ENCODE assay signal across 20 cellular contexts in the genomic region with DNA sequence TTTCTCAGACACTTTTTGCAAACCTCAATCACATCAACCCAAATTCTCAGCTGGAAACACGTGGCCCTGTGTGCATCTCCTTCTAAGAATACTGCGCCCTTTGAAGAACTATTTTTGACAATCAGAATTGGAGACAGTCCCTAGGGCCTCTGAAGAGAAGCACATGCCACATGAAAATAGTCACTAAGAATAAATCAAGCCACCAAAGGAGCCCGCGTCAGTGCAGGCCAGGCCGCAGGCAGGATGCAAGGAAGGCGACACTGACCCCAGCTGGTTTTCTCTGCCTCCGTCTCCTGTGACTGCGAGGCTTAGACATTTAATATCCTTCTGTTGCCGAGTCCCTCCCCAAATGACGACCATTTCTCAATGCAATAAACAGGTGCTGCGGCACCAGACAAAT.
A peak's percentile ranks its signal among the peaks of the same experiment; 100 is the strongest.
DNase-seq lines count a peak whose midpoint lies in the region; ATAC-seq and TF ChIP-seq lines count a peak whose summit lies in the region.
"Had no signal": no experiment of that assay in that cellular context is flagged by ENCODE, and none has a peak within 500 bp of the region (broad histone marks: within the 10 kb centered on the region; RNA-seq: fewer than 3 reads in every experiment).

No MANE protein-coding gene starts in this region.

- H4K8ac ChIP-seq in neuronal stem cell (ENCODE audit: low read depth, low read length) = no peak overlapping the region

- H3K4me3 Mint-ChIP-seq in activated naive CD8-positive, alpha-beta T cell treated with anti-CD3 and anti-CD28 coated beads, Interleukin-2, amount 50 U/mL, for 24 hours = no peak overlapping the region
- H3K4me3 Mint-ChIP-seq: B cell had no signal

- peak overlapping the region; percentile 64 to 91 (median 74) for H3K4me2 ChIP-seq in BLaER1 treated with 17β-estradiol and CSF1 and Interleukin-3, amounts not matched to agents 10 nM and 100 nM
- H3K4me2 ChIP-seq in neuronal stem cell (ENCODE audit: insufficient read depth, low read length, poor library complexity, severe bottlenecking) = no peak overlapping the region

- H2BK15ac ChIP-seq in neuronal stem cell (ENCODE audit: low read length) = no peak overlapping the region

- no peak overlapping the region for H2BK120ac ChIP-seq in neuronal stem cell (ENCODE audit: low read depth, low read length)

- TF ChIP-seq POLR2A in esophagus muscularis mucosa (IDR thresholded peaks at IDR 0.05; ENCODE audit: low read depth) = no peak

- no peaks in the 10 kb centered on the region for H3K9me3 ChIP-seq in BLaER1 treated with 17β-estradiol and CSF1 and Interleukin-3, amounts not matched to agents 10 nM and 100 nM (replicated peaks in 1 of 11)
- H3K9me3 ChIP-seq in esophagus muscularis mucosa = no peaks in the 10 kb centered on the region
- peaks cover 0 to 4% of the 10 kb centered on the region in 2 donors for H3K9me3 ChIP-seq in neuronal stem cell (replicated peaks in 1 of 2; ENCODE audit: control insufficient read depth in 2 of 2, insufficient read depth in 1 of 2, low read depth in 1 of 2, low read length in 2 of 2)

- H3K23ac ChIP-seq in neuronal stem cell (ENCODE audit: low read depth, low read length, poor library complexity) = no peak overlapping the region

- no peak for TF ChIP-seq EP300 in esophagus muscularis mucosa (IDR thresholded peaks at IDR 0.05)

- no peak for TF ChIP-seq CTCF in esophagus muscularis mucosa (IDR thresholded peaks at IDR 0.05)

- peak overlapping the region in 1 of 11 experiments; percentile 39; a peak in 2 of 22 replicates for H3K27ac ChIP-seq in BLaER1 treated with 17β-estradiol and CSF1 and Interleukin-3, amounts not matched to agents 10 nM and 100 nM
- H3K27ac ChIP-seq in esophagus muscularis mucosa (replicated peaks in 1 of 4) = no peak overlapping the region
- no peak overlapping the region for H3K27ac ChIP-seq in neuronal stem cell (replicated peaks; ENCODE audit: low read length)
- H3K27ac ChIP-seq: SK-N-MC had no signal

- intact Hi-C loops in esophagus muscularis mucosa (cut with DNase I) = no loop called here

- H4K91ac ChIP-seq in neuronal stem cell (ENCODE audit: low read depth, low read length, poor library complexity) = no peak overlapping the region

- no peak overlapping the region for H2BK12ac ChIP-seq in neuronal stem cell (ENCODE audit: low read length)

- peaks cover 0 to 10% (median 0%) of the 10 kb centered on the region in 11 experiments; a peak in 3 of 22 replicates for H4K20me1 ChIP-seq in BLaER1 treated with 17β-estradiol and CSF1 and Interleukin-3, amounts not matched to agents 10 nM and 100 nM

- no peak overlapping the region for H2BK5ac ChIP-seq in neuronal stem cell (ENCODE audit: low read length)

- no peaks in the 10 kb centered on the region for H3K36me3 Mint-ChIP-seq in activated naive CD8-positive, alpha-beta T cell treated with anti-CD3 and anti-CD28 coated beads, Interleukin-2, amount 50 U/mL, for 24 hours (ENCODE audit: low read depth)

- H3K27me3 ChIP-seq in BLaER1 treated with 17β-estradiol and CSF1 and Interleukin-3, amounts not matched to agents 10 nM and 100 nM = peaks cover 7 to 31% (median 22%) of the 10 kb centered on the region in 11 experiments; a peak in 19 of 22 replicates
- no peaks in the 10 kb centered on the region for H3K27me3 ChIP-seq in esophagus muscularis mucosa
- no peaks in the 10 kb centered on the region for H3K27me3 ChIP-seq in neuronal stem cell (ENCODE audit: control insufficient read depth in 3 of 3, insufficient read depth in 3 of 3, low read depth in 1 of 3, low read length in 3 of 3)

- no peaks in the 10 kb centered on the region for H3K4me1 Mint-ChIP-seq in activated naive CD8-positive, alpha-beta T cell treated with anti-CD3 and anti-CD28 coated beads, Interleukin-2, amount 50 U/mL, for 24 hours
- H3K4me1 Mint-ChIP-seq: B cell had no signal

- no peaks in the 10 kb centered on the region for H3K79me1 ChIP-seq in neuronal stem cell (ENCODE audit: low read depth, low read length)

- 73% methylated on average over 11 of the region's 11 CpGs for WGBS in esophagus muscularis mucosa
- no CpG with 5 or more reads among the region's 11 CpGs for WGBS in neuronal stem cell (ENCODE audit: extremely low coverage in 2 of 2, insufficient read length in 2 of 2, insufficient replicate concordance in 1 of 2), 2 donors

- peak overlapping the region in 4 of 11 experiments; percentile 5 to 42 (median 22); a peak in 3 of 22 replicates for H3K9ac ChIP-seq in BLaER1 treated with 17β-estradiol and CSF1 and Interleukin-3, amounts not matched to agents 10 nM and 100 nM
- H3K9ac ChIP-seq in neuronal stem cell (ENCODE audit: low read depth, low read length, poor library complexity) = no peak overlapping the region

- peaks cover 14 to 47% (median 34%) of the 10 kb centered on the region in 10 experiments; a peak in 19 of 20 replicates for H3K4me1 ChIP-seq in BLaER1 treated with 17β-estradiol and CSF1 and Interleukin-3, amounts not matched to agents 10 nM and 100 nM
- no peaks in the 10 kb centered on the region for H3K4me1 ChIP-seq in esophagus muscularis mucosa
- no peaks in the 10 kb centered on the region for H3K4me1 ChIP-seq in neuronal stem cell (ENCODE audit: control insufficient read depth in 2 of 2, insufficient read depth in 1 of 2, low read depth in 1 of 2, low read length in 2 of 2)

- ATAC-seq in HG02588 (IDR thresholded peaks at IDR 0.05; ENCODE audit: unreplicated experiment) = no peak
- ATAC-seq in activated naive CD8-positive, alpha-beta T cell treated with anti-CD3 and anti-CD28 coated beads, Interleukin-2, amount 50 U/mL, for 24 hours = no peak
- ATAC-seq: HCT116, left colon, PC-3 had no signal

- H3K18ac ChIP-seq in neuronal stem cell (ENCODE audit: low read length) = no peak overlapping the region

- H2AK5ac ChIP-seq in neuronal stem cell (ENCODE audit: low read depth, low read length) = no peak overlapping the region

- DNase-seq in NCI-H2227 (lab: John Stamatoyannopoulos, UW; ENCODE audit: unreplicated experiment) = peak; percentile 29
- DNase-seq in esophagus muscularis mucosa (ENCODE audit: extremely low spot score) = peak; percentile 57
- DNase-seq in neuronal stem cell (ENCODE audit: low spot score) = no peak
- DNase-seq in kidney glomerular epithelial cell (lab: John Stamatoyannopoulos, UW) = no peak
- DNase-seq in GDM1 (lab: John Stamatoyannopoulos, UW) = no peak
- DNase-seq in activated naive CD8-positive, alpha-beta T cell treated with anti-CD3 and anti-CD28 coated beads, Interleukin-2, amount 50 U/mL, for 24 hours = no peak
- DNase-seq: activated CD4-positive, alpha-beta T cell treated with anti-CD3 and anti-CD28 coated beads for 48 hours; activated CD8-positive, alpha-beta memory T cell treated with anti-CD3 and anti-CD28 coated beads, Interleukin-2, amount 50 U/mL, for 4 hours; activated gamma-delta T cell; effector memory CD4-positive, alpha-beta T cell; left colon; NCI-H1930; NCI-H510A; PC-3; T1000 had no signal

- H3K36me3 ChIP-seq in BLaER1 treated with 17β-estradiol and CSF1 and Interleukin-3, amounts not matched to agents 10 nM and 100 nM = no peaks in the 10 kb centered on the region
- H3K36me3 ChIP-seq in esophagus muscularis mucosa (no peaks in the 10 kb centered on the region), neuronal stem cell (replicated peaks in 1 of 2; ENCODE audit: control insufficient read depth in 2 of 2, insufficient read depth in 2 of 2, low read length in 2 of 2) (no peaks in the 10 kb centered on the region)

- peaks cover 4% of the 10 kb centered on the region for H3K9me3 Mint-ChIP-seq in activated naive CD8-positive, alpha-beta T cell treated with anti-CD3 and anti-CD28 coated beads, Interleukin-2, amount 50 U/mL, for 24 hours

- no peak overlapping the region for H3K4ac ChIP-seq in neuronal stem cell (ENCODE audit: low read length)

- peak overlapping the region in 8 of 10 experiments; percentile 26 to 50 (median 35); a peak in 9 of 20 replicates for H3K4me3 ChIP-seq in BLaER1 treated with 17β-estradiol and CSF1 and Interleukin-3, amounts not matched to agents 10 nM and 100 nM
- H3K4me3 ChIP-seq in esophagus muscularis mucosa (no peak overlapping the region), neuronal stem cell (ENCODE audit: low read length in 2 of 2) (no peak overlapping the region)
- H3K4me3 ChIP-seq: SK-N-MC had no signal

- no peaks in the 10 kb centered on the region for H3K27me3 Mint-ChIP-seq in activated naive CD8-positive, alpha-beta T cell treated with anti-CD3 and anti-CD28 coated beads, Interleukin-2, amount 50 U/mL, for 24 hours

- no peak overlapping the region for H3K27ac Mint-ChIP-seq in activated naive CD8-positive, alpha-beta T cell treated with anti-CD3 and anti-CD28 coated beads, Interleukin-2, amount 50 U/mL, for 24 hours
- H3K27ac Mint-ChIP-seq: B cell had no signal

- peak overlapping the region; percentile 10 for H2AFZ ChIP-seq in neuronal stem cell (ENCODE audit: low read length)

- H3K14ac ChIP-seq in neuronal stem cell (ENCODE audit: low read length) = no peak overlapping the region

Comparison
In these comparisons a context has a peak if more than half of its experiments do, and no peak if none do; other contexts are left out.
1. H3K4me3 ChIP-seq: peak in BLaER1 treated with 17β-estradiol and CSF1 and Interleukin-3, amounts not matched to agents 10 nM and 100 nM (8 of 10); none in esophagus muscularis mucosa (0 of 4) and neuronal stem cell (0 of 2).
2. DNase-seq: peak in NCI-H2227 (single experiment) and esophagus muscularis mucosa (single experiment); none in neuronal stem cell (single experiment), kidney glomerular epithelial cell (single experiment), GDM1 (single experiment) and activated naive CD8-positive, alpha-beta T cell treated with anti-CD3 and anti-CD28 coated beads, Interleukin-2, amount 50 U/mL, for 24 hours (single experiment).